In the genomic region with DNA sequence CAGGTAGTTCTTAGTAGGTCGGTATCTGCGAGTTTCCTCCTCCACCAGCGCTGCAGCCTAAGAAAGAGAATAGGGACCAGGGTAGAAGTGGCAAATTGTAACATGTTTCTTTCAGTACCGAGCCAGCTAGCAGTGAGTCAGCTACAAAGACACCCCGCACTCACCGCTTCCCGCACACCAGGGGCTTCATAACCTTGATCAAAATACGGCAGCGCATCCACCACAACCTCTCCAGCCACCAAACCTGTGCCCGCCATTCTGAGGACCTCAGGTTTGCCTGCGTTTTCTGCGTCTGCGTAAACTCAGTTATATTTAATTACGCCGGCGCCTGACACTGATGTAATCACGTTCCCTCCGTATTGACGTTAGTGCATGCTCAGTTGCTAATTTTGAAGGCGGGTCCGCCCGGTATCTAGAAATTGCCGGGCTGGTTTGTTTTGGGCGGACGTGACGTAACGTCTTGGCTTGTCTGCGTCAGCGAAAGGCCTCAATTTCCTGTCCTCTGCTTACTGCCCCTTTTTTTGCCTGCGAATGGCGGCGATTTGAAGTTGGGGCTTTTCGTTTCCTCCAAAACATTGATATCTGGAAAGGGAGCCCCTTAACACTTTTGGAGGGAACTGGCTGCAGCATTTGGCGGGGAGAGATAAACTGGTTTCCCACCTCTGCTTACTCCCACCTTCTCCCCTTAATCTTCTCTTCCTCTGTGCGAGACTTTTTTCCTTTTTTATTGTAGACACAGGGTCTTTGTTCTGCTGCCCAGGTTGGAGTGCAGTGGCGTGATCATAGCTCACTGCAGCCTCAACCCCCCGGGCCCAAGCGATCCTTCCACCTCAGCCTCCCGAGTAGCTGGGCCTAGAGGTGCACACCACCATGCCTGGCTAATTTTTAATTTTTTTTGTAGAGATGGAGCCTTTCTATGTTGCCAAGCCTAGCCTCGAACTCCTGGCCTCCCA, we compare ENCODE assay signal across 1 cellular context.
TF ChIP-seq lines count a peak whose summit lies in the region.

A gene (minus strand): TSS at position 281 of the 953 bp plus-strand sequence. CDS start 24 bp downstream, at position 257.

TF ChIP-seq in HepG2, 621 proteins besides CTCF, POLR2A, EP300 and RAD21 (continued from another document):
- TF ChIP-seq TMF1 (CRISPR knock-in tag; IDR thresholded peaks at IDR 0.05; ENCODE audit: low read depth): no peak
- TF ChIP-seq BRD4 (CRISPR knock-in tag; IDR thresholded peaks at IDR 0.05): 0 out of 2 replicates have a peak, but pooled peaks have one; percentile 42
- TF ChIP-seq TCF12 (IDR thresholded peaks at IDR 0.05): no peak
- TF ChIP-seq TCF12 (CRISPR knock-in tag; IDR thresholded peaks at IDR 0.05): no peak
- TF ChIP-seq MIER2 (CRISPR knock-in tag; IDR thresholded peaks at IDR 0.05): no peak; the same call in 1 of the 2 replicates
- TF ChIP-seq ZNF772 (CRISPR knock-in tag; IDR thresholded peaks at IDR 0.05): peak; percentile 22; the same call in 1 of the 2 replicates
- TF ChIP-seq, protein P1, sequence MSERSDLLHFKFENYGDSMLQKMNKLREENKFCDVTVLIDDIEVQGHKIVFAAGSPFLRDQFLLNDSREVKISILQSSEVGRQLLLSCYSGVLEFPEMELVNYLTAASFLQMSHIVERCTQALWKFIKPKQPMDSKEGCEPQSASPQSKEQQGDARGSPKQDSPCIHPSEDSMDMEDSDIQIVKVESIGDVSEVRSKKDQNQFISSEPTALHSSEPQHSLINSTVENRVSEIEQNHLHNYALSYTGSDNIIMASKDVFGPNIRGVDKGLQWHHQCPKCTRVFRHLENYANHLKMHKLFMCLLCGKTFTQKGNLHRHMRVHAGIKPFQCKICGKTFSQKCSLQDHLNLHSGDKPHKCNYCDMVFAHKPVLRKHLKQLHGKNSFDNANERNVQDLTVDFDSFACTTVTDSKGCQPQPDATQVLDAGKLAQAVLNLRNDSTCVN (CRISPR knock-in tag; IDR thresholded peaks at IDR 0.05; ENCODE audit: borderline replicate concordance): no peak
- TF ChIP-seq RELA (CRISPR knock-in tag; IDR thresholded peaks at IDR 0.05): no peak
- TF ChIP-seq, protein P2, sequence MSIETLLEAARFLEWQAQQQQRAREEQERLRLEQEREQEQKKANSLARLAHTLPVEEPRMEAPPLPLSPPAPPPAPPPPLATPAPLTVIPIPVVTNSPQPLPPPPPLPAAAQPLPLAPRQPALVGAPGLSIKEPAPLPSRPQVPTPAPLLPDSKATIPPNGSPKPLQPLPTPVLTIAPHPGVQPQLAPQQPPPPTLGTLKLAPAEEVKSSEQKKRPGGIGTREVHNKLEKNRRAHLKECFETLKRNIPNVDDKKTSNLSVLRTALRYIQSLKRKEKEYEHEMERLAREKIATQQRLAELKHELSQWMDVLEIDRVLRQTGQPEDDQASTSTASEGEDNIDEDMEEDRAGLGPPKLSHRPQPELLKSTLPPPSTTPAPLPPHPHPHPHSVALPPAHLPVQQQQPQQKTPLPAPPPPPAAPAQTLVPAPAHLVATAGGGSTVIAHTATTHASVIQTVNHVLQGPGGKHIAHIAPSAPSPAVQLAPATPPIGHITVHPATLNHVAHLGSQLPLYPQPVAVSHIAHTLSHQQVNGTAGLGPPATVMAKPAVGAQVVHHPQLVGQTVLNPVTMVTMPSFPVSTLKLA (IDR thresholded peaks at IDR 0.05): peak; percentile 34; the same call in 1 of the 2 replicates
- TF ChIP-seq, protein P3, sequence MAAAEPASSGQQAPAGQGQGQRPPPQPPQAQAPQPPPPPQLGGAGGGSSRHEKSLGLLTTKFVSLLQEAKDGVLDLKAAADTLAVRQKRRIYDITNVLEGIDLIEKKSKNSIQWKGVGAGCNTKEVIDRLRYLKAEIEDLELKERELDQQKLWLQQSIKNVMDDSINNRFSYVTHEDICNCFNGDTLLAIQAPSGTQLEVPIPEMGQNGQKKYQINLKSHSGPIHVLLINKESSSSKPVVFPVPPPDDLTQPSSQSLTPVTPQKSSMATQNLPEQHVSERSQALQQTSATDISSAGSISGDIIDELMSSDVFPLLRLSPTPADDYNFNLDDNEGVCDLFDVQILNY (CRISPR knock-in tag; conservative IDR thresholded peaks at IDR 0.05): 0 out of 2 replicates have a peak, but pooled peaks have one; percentile 27
- TF ChIP-seq, protein P4, sequence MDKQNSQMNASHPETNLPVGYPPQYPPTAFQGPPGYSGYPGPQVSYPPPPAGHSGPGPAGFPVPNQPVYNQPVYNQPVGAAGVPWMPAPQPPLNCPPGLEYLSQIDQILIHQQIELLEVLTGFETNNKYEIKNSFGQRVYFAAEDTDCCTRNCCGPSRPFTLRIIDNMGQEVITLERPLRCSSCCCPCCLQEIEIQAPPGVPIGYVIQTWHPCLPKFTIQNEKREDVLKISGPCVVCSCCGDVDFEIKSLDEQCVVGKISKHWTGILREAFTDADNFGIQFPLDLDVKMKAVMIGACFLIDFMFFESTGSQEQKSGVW (CRISPR knock-in tag; IDR thresholded peaks at IDR 0.05; ENCODE audit: borderline replicate concordance): no peak
- peak; percentile 78 for TF ChIP-seq GABPA (IDR thresholded peaks at IDR 0.05; ENCODE audit: low read depth, low read length)
- TF ChIP-seq GABPA (CRISPR knock-in tag; IDR thresholded peaks at IDR 0.05; ENCODE audit: low read depth): peak; percentile 98
- TF ChIP-seq, protein P5, sequence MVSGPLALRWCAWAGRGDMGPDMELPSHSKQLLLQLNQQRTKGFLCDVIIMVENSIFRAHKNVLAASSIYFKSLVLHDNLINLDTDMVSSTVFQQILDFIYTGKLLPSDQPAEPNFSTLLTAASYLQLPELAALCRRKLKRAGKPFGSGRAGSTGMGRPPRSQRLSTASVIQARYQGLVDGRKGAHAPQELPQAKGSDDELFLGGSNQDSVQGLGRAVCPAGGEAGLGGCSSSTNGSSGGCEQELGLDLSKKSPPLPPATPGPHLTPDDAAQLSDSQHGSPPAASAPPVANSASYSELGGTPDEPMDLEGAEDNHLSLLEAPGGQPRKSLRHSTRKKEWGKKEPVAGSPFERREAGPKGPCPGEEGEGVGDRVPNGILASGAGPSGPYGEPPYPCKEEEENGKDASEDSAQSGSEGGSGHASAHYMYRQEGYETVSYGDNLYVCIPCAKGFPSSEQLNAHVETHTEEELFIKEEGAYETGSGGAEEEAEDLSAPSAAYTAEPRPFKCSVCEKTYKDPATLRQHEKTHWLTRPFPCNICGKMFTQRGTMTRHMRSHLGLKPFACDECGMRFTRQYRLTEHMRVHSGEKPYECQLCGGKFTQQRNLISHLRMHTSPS (CRISPR knock-in tag; IDR thresholded peaks at IDR 0.05; ENCODE audit: low read depth): no peak
- TF ChIP-seq MEIS1 (CRISPR knock-in tag; IDR thresholded peaks at IDR 0.05; ENCODE audit: borderline replicate concordance): no peak
- TF ChIP-seq ZNF569 (CRISPR knock-in tag; IDR thresholded peaks at IDR 0.05; ENCODE audit: borderline replicate concordance): no peak
- no peak; the same call in 1 of the 2 replicates for TF ChIP-seq DMAP1 (CRISPR knock-in tag; IDR thresholded peaks at IDR 0.05)
- TF ChIP-seq, protein P6, sequence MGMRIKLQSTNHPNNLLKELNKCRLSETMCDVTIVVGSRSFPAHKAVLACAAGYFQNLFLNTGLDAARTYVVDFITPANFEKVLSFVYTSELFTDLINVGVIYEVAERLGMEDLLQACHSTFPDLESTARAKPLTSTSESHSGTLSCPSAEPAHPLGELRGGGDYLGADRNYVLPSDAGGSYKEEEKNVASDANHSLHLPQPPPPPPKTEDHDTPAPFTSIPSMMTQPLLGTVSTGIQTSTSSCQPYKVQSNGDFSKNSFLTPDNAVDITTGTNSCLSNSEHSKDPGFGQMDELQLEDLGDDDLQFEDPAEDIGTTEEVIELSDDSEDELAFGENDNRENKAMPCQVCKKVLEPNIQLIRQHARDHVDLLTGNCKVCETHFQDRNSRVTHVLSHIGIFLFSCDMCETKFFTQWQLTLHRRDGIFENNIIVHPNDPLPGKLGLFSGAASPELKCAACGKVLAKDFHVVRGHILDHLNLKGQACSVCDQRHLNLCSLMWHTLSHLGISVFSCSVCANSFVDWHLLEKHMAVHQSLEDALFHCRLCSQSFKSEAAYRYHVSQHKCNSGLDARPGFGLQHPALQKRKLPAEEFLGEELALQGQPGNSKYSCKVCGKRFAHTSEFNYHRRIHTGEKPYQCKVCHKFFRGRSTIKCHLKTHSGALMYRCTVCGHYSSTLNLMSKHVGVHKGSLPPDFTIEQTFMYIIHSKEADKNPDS (CRISPR knock-in tag; IDR thresholded peaks at IDR 0.05): no peak
- TF ChIP-seq, protein P7, sequence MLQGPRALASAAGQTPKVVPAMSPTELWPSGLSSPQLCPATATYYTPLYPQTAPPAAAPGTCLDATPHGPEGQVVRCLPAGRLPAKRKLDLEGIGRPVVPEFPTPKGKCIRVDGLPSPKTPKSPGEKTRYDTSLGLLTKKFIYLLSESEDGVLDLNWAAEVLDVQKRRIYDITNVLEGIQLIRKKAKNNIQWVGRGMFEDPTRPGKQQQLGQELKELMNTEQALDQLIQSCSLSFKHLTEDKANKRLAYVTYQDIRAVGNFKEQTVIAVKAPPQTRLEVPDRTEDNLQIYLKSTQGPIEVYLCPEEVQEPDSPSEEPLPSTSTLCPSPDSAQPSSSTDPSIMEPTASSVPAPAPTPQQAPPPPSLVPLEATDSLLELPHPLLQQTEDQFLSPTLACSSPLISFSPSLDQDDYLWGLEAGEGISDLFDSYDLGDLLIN (CRISPR knock-in tag; IDR thresholded peaks at IDR 0.05; ENCODE audit: borderline replicate concordance): no peak
- no peak for TF ChIP-seq CCAR2 (optimal IDR thresholded peaks at IDR 0.05; ENCODE audit: low read depth, low read length)
